ENCODE assay signal across 1 cellular context in genomic region chr4:118845552-118846065, GRCh38.
TF ChIP-seq lines count a peak whose summit lies in the region.

No MANE protein-coding gene starts in this region.

TF ChIP-seq in K562, 482 proteins besides CTCF, POLR2A, EP300 and RAD21 (continued from another document):
- TF ChIP-seq ZNF398 (CRISPR knock-in tag; IDR thresholded peaks at IDR 0.05): no peak
